1 cellular context compared by ENCODE assay signal in the genomic region with DNA sequence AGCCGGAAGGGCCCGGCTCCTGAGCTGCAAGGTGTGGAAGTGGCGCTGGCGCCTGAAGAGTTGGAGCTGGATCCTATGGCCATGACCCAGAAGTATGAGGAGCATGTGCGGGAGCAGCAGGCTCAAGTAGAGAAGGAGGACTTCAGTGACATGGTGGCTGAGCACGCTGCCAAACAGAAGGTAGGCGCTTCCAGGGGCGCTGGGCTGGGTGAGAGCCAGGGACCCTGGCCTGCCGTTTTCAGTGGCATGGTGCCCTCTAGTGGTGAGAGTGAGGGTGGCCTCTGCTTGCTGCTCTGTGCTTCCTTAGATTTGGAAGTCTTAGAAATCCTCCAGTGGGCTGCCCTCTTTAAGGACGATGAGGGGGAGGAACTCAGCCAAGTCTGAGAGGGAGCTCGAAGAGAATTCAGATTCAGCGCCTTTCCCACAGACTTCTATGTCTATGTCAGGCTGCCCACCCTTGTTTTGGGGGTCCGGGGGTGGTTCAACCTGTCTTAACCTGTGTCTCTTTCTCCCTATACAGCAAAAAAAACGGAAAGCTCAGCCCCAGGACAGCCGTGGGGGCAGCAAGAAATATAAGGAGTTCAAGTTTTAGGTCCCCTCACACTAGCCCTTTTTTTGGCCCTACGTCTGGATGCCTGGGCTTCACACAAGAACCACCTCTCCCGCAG.
TF ChIP-seq lines count a peak whose summit lies in the region.

No MANE protein-coding gene starts in this region.

TF ChIP-seq in liver, 16 proteins besides CTCF, POLR2A, EP300 and RAD21 (continued from another document):
- TF ChIP-seq HNF4G (IDR thresholded peaks at IDR 0.05) (no peak), JUND (IDR thresholded peaks at IDR 0.05) (no peak), TAF1 (conservative IDR thresholded peaks at IDR 0.05) (no peak)
